14 cellular contexts compared by ENCODE assay signal in the genomic region with DNA sequence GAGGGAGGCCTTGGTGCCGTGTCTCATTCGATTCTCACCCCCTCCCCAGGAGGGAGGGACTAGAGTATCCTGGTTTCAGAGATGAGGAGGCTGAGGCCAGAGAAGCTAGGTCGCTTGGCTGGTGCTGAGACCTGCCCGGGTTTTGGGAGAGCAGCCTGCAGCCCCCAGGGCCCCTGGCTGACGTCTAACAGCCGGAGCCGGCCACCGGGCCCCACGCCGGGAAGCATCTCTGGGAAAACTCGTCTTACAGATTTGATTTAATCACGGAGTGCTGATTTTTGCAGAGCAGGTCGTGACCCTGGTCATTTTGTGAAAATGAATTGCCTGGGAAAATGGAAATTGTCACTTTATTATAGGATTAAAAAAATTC.
"Had no signal": no experiment of that assay in that cellular context is flagged by ENCODE, and none has a peak within 500 bp of the region (broad histone marks: within the 10 kb centered on the region; RNA-seq: fewer than 3 reads in every experiment).

No MANE protein-coding gene starts in this region.

- DNase-seq: effector memory CD4-positive, alpha-beta T cell; gastrocnemius medialis; mesenchymal stem cell; midbrain; naive B cell; stimulated activated CD4-positive, alpha-beta T cell treated with anti-CD3 and anti-CD28 coated beads, Interleukin-2, amount 100 ng/mL, for 48 hours; stimulated activated naive CD4-positive, alpha-beta T cell treated with Interleukin-2 at 50 U/mL for 16 hours; trophoblast cell; uterus had no signal

- H3K4me3 ChIP-seq: gastrocnemius medialis, hepatocyte, lung, smooth muscle cell, uterus had no signal

- H2AFZ ChIP-seq: hepatocyte had no signal

- H3K27me3 ChIP-seq: uterus had no signal

- H3K9me3 ChIP-seq: gastrocnemius medialis, uterus had no signal

- H3K36me3 ChIP-seq: gastrocnemius medialis, uterus had no signal

- H3K27ac ChIP-seq: gastrocnemius medialis, hepatocyte, uterus had no signal

- FAIRE-seq: endometrium had no signal

- H3K4me1 ChIP-seq: gastrocnemius medialis, uterus had no signal

- H3K79me2 ChIP-seq: hepatocyte had no signal

- H3K4me2 ChIP-seq: hepatocyte, smooth muscle cell had no signal

- ATAC-seq: esophagus mucosa, gastrocnemius medialis had no signal
